8 cellular contexts compared by ENCODE assay signal in genomic region chr3:179653777-179654117, GRCh38. TPM values are rescaled to one million over a fixed set of nuclear protein-coding genes. Genes with fewer than 3 reads are reported as not detected.
DNase-seq lines count a peak whose midpoint lies in the region; ATAC-seq and TF ChIP-seq lines count a peak whose summit lies in the region.

No MANE protein-coding gene starts in this region.

- H3F3A ChIP-seq in smooth muscle cell (ENCODE audit: low read depth): peaks cover 8% of the 10 kb centered on the region

- TF ChIP-seq CTCF in right atrium auricular region (IDR thresholded peaks at IDR 0.05) (no peak), smooth muscle cell (IDR thresholded peaks at IDR 0.05; ENCODE audit: borderline replicate concordance, insufficient read depth, poor library complexity, severe bottlenecking) (no peak)

- H3K27me3 ChIP-seq in right atrium auricular region: no peaks in the 10 kb centered on the region
- no peaks in the 10 kb centered on the region for H3K27me3 ChIP-seq in smooth muscle cell (ENCODE audit: low read depth)

- H4K20me1 ChIP-seq in smooth muscle cell (ENCODE audit: low read depth): no peaks in the 10 kb centered on the region

- peaks cover 0 to 17% of the 10 kb centered on the region in 2 donors for H3K4me1 ChIP-seq in right atrium auricular region
- peaks cover 6% of the 10 kb centered on the region for H3K4me1 ChIP-seq in smooth muscle cell (ENCODE audit: low read depth)

- H3K9me3 ChIP-seq in right atrium auricular region (no peaks in the 10 kb centered on the region), smooth muscle cell (replicated peaks; ENCODE audit: low read depth) (no peaks in the 10 kb centered on the region)

- DNase-seq in activated naive CD4-positive, alpha-beta T cell treated with Interleukin-2 at 50 U/mL for 16 hours: peak; percentile 24
- no peak for DNase-seq in activated naive CD4-positive, alpha-beta T cell (lab: John Stamatoyannopoulos, UW)
- DNase-seq in activated T-cell treated with anti-CD3 and anti-CD28 coated beads, Interleukin-2, amount 50 U/mL, for 4 hours: peak; percentile 7
- DNase-seq in right atrium auricular region (ENCODE audit: low spot score) (no peak), smooth muscle cell (lab: John Stamatoyannopoulos, UW; ENCODE audit: unreplicated experiment) (no peak)

- ATAC-seq in activated T-cell treated with anti-CD3 and anti-CD28 coated beads, Interleukin-2, amount 50 U/mL, for 4 hours: no peak
- ATAC-seq in GM19397 (IDR thresholded peaks at IDR 0.05; ENCODE audit: unreplicated experiment) (no peak), GM19467 (IDR thresholded peaks at IDR 0.05; ENCODE audit: unreplicated experiment) (no peak), GM21825 (IDR thresholded peaks at IDR 0.05; ENCODE audit: unreplicated experiment) (no peak)

- H3K36me3 Mint-ChIP-seq in activated T-cell treated with anti-CD3 and anti-CD28 coated beads, Interleukin-2, amount 50 U/mL, for 4 hours (ENCODE audit: insufficient read depth): peaks cover 7% of the 10 kb centered on the region

- peaks cover 24% of the 10 kb centered on the region for H3K79me2 ChIP-seq in smooth muscle cell (ENCODE audit: low read depth)

- H2AFZ ChIP-seq in smooth muscle cell (ENCODE audit: low read depth): peak overlapping the region; percentile 100

- peak overlapping the region; percentile 92 for H3K4me3 Mint-ChIP-seq in activated T-cell treated with anti-CD3 and anti-CD28 coated beads, Interleukin-2, amount 50 U/mL, for 4 hours

- H3K36me3 ChIP-seq in right atrium auricular region: no peaks in the 10 kb centered on the region
- H3K36me3 ChIP-seq in smooth muscle cell (ENCODE audit: low read depth): no peaks in the 10 kb centered on the region

- H3K27me3 Mint-ChIP-seq in activated T-cell treated with anti-CD3 and anti-CD28 coated beads, Interleukin-2, amount 50 U/mL, for 4 hours (ENCODE audit: low read depth): no peaks in the 10 kb centered on the region

- H3K4me3 ChIP-seq in right atrium auricular region: peak overlapping the region; percentile 58 to 79
- H3K4me3 ChIP-seq in smooth muscle cell: peak overlapping the region; percentile 89

- H3K4me2 ChIP-seq in smooth muscle cell: peak overlapping the region; percentile 97

- H3K9me3 Mint-ChIP-seq in activated T-cell treated with anti-CD3 and anti-CD28 coated beads, Interleukin-2, amount 50 U/mL, for 4 hours: no peaks in the 10 kb centered on the region

- WGBS in smooth muscle cell (ENCODE audit: low lambda C conversion rate): under 1% methylated on average over 15 of the region's 15 CpGs

- peaks cover 26% of the 10 kb centered on the region for H3K4me1 Mint-ChIP-seq in activated T-cell treated with anti-CD3 and anti-CD28 coated beads, Interleukin-2, amount 50 U/mL, for 4 hours (ENCODE audit: low read depth)

- H3K9ac ChIP-seq in smooth muscle cell (ENCODE audit: low read depth): peak overlapping the region; percentile 27

- H3K27ac ChIP-seq in right atrium auricular region: peak overlapping the region; percentile 93 to 97
- peak overlapping the region; percentile 6 for H3K27ac ChIP-seq in smooth muscle cell (ENCODE audit: low read depth)

RNA-seq across cellular contexts. Expression of gene USP13, which starts 0.9 kb away (rescaled TPM):
- 1 to 10 TPM; 6.6 to 9.7 (median 9.1) TPM for total RNA-seq in activated T-cell treated with anti-CD3 and anti-CD28 coated beads, Interleukin-2, amount 50 U/mL, for 4 hours
- total RNA-seq in right atrium auricular region (10 to 100 TPM; 75.9 to 89.7 TPM), smooth muscle cell (2.0 and 2.6 TPM in 2 replicates)
- 2.9 and 3.2 TPM in 2 replicates for polyA plus RNA-seq in smooth muscle cell

RNA-seq across cellular contexts. Expression of gene NDUFB5, which starts 49.2 kb away (rescaled TPM):
- 10 to 100 TPM; 76.3 to 77.9 (median 77.3) TPM for total RNA-seq in activated T-cell treated with anti-CD3 and anti-CD28 coated beads, Interleukin-2, amount 50 U/mL, for 4 hours
- 100 to 1,000 TPM; 142 to 304 TPM for total RNA-seq in right atrium auricular region
- 168 and 171 TPM in 2 replicates for total RNA-seq in smooth muscle cell
- 109 and 115 TPM in 2 replicates for polyA plus RNA-seq in smooth muscle cell

RNA-seq across cellular contexts. Expression of gene MRPL47, which starts 49.3 kb away (rescaled TPM):
- 10 to 100 TPM; 77.2 to 86.9 (median 82.6) TPM for total RNA-seq in activated T-cell treated with anti-CD3 and anti-CD28 coated beads, Interleukin-2, amount 50 U/mL, for 4 hours
- total RNA-seq in right atrium auricular region: 10 to 100 TPM; 30.8 to 40.9 TPM
- 66.2 and 79.7 TPM in 2 replicates for total RNA-seq in smooth muscle cell
- polyA plus RNA-seq in smooth muscle cell: 85.8 and 98.9 TPM in 2 replicates

Comparison
In these comparisons a context has a peak if more than half of its experiments do, and no peak if none do; other contexts are left out.
1. DNase-seq: peak in activated naive CD4-positive, alpha-beta T cell treated with Interleukin-2 at 50 U/mL for 16 hours (single experiment) and activated T-cell treated with anti-CD3 and anti-CD28 coated beads, Interleukin-2, amount 50 U/mL, for 4 hours (single experiment); none in activated naive CD4-positive, alpha-beta T cell (0 of 4), right atrium auricular region (single experiment) and smooth muscle cell (single experiment).
2. RNA of gene USP13, which starts 0.9 kb away (total RNA-seq): 75.9 to 89.7 TPM in right atrium auricular region; 6.6 to 9.7 TPM in activated T-cell treated with anti-CD3 and anti-CD28 coated beads, Interleukin-2, amount 50 U/mL, for 4 hours and 2.0 to 2.6 TPM in smooth muscle cell; every median in the first group is over 4 times any median in the second.